1 cellular context compared by ENCODE assay signal in genomic region chr11:68032003-68032402, GRCh38.
TF ChIP-seq lines count a peak whose summit lies in the region.

No MANE protein-coding gene starts in this region.

TF ChIP-seq in GM12878, 131 proteins besides CTCF, POLR2A, EP300 and RAD21:
- TF ChIP-seq TCF3 (IDR thresholded peaks at IDR 0.05; ENCODE audit: borderline replicate concordance, insufficient read depth, low read depth, low read length): no peak
- no peak for TF ChIP-seq ATF7 (IDR thresholded peaks at IDR 0.05; ENCODE audit: low read depth)
- TF ChIP-seq ZNF622 (IDR thresholded peaks at IDR 0.05): no peak
- no peak for TF ChIP-seq TBL1XR1 (IDR thresholded peaks at IDR 0.05; ENCODE audit: low read depth, low read length)
- no peak for TF ChIP-seq BACH1 (IDR thresholded peaks at IDR 0.05; ENCODE audit: borderline replicate concordance)
- TF ChIP-seq MTA2 (IDR thresholded peaks at IDR 0.05; ENCODE audit: low read depth): no peak
- TF ChIP-seq NR2C2 (IDR thresholded peaks at IDR 0.05; ENCODE audit: borderline replicate concordance, control insufficient read depth, insufficient read length, low read depth): no peak
- TF ChIP-seq FOXM1 (IDR thresholded peaks at IDR 0.05; ENCODE audit: low read depth, low read length): no peak
- no peak for TF ChIP-seq REST (IDR thresholded peaks at IDR 0.05; ENCODE audit: low read depth, low read length)
- TF ChIP-seq SPI1 (IDR thresholded peaks at IDR 0.05; ENCODE audit: borderline replicate concordance, insufficient read depth, low read depth, low read length): no peak
- no peak for TF ChIP-seq ZBED1 (IDR thresholded peaks at IDR 0.05; ENCODE audit: borderline replicate concordance)
TF ChIP-seq in GM12878: peak in this region for 0.
